In the genomic region with DNA sequence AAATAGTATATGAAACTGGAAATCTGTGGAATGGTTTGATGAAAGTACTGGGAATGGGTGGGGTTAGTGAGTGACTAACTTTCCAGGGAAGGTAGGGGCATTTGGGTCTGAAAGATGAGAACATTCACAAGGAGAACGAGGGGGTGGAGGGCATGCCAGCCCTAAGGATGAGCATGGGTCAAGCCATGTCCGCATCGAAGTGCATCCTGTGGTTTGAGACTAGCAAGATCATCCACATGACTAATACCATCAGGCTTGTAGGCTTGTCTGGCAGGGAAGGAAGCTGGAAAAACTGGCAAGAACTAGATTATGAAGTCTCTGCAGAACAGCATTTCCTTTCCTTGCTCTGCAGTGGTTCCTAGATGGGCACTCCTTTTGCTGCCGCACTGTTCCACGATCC, we compare ENCODE assay signal across 16 cellular contexts.
DNase-seq lines count a peak whose midpoint lies in the region; ATAC-seq, FAIRE-seq and TF ChIP-seq lines count a peak whose summit lies in the region.
"Had no signal": no experiment of that assay in that cellular context is flagged by ENCODE, and none has a peak within 500 bp of the region (broad histone marks: within the 10 kb centered on the region; RNA-seq: fewer than 3 reads in every experiment).

No MANE protein-coding gene starts in this region.

- intact Hi-C loops in MCF 10A (cut with micrococcal nuclease) (loop anchor here (1.0 kb wide), 2 partner anchors 94 to 358 kb away; no protein-coding TSS in a partner anchor), breast epithelium (cut with DNase I; ENCODE audit: low total_unique reads) (no loop called here)
- intact Hi-C loops in CD4-positive, alpha-beta T cell (cut with DNase I, micrococcal nuclease): loop anchor here in 1 of 2 experiments (10.0 kb wide), 1 partner anchor 112 kb away; no protein-coding TSS in a partner anchor

- no peak overlapping the region for H3K9ac ChIP-seq in astrocyte (ENCODE audit: low read length)
- H3K9ac ChIP-seq: neural progenitor cell had no signal

- TF ChIP-seq POLR2A in breast epithelium (IDR thresholded peaks at IDR 0.05): no peak

- FAIRE-seq in astrocyte (lab: Jason Lieb, UNC): peak; percentile 100
- FAIRE-seq: HepG2 had no signal

- H3K9me3 ChIP-seq in breast epithelium: no peaks in the 10 kb centered on the region
- no peaks in the 10 kb centered on the region for H3K9me3 ChIP-seq in astrocyte (ENCODE audit: insufficient read depth, low read depth, low read length)
- H3K9me3 ChIP-seq in CD4-positive, alpha-beta T cell (ENCODE audit: control insufficient read depth, low read length): no peaks in the 10 kb centered on the region
- H3K9me3 ChIP-seq: stomach had no signal

- CTCF ChIA-PET in MCF 10A (lab: Yijun Ruan, JAX): interaction anchor here (0.5 to 2.9 kb wide), 11 partner anchors 17 to 806 kb away, joined by 3 to 15 read pairs (median 4); partner anchors contain the start of gene ROR1
- CTCF ChIA-PET in CD4-positive, alpha-beta T cell (lab: Charles Lee): no interaction called here

- H3K9me3 Mint-ChIP-seq in MCF 10A (ENCODE audit: unreplicated experiment) (no peaks in the 10 kb centered on the region), astrocyte (ENCODE audit: unreplicated experiment) (no peaks in the 10 kb centered on the region)
- H3K9me3 Mint-ChIP-seq in CD4-positive, alpha-beta T cell: no peaks in the 10 kb centered on the region
- H3K9me3 Mint-ChIP-seq in activated naive CD8-positive, alpha-beta T cell treated with anti-CD3 and anti-CD28 coated beads, Interleukin-2, amount 50 U/mL, for 24 hours: no peaks in the 10 kb centered on the region
- H3K9me3 Mint-ChIP-seq: neural progenitor cell had no signal

- no peak for ATAC-seq in CD4-positive, alpha-beta T cell (ENCODE audit: poor library complexity)
- no peak for ATAC-seq in activated naive CD8-positive, alpha-beta T cell treated with anti-CD3 and anti-CD28 coated beads, Interleukin-2, amount 50 U/mL, for 24 hours
- ATAC-seq: HepG2, Panc1 had no signal

- no peaks in the 10 kb centered on the region for H3K79me2 ChIP-seq in astrocyte (ENCODE audit: insufficient read depth, low read length)

- TF ChIP-seq CTCF in MCF 10A (IDR thresholded peaks at IDR 0.05; ENCODE audit: unreplicated experiment) (no peak), breast epithelium (IDR thresholded peaks at IDR 0.05) (no peak), astrocyte (IDR thresholded peaks at IDR 0.05; ENCODE audit: insufficient read depth, low read depth, low read length) (no peak)
- TF ChIP-seq CTCF in CD4-positive, alpha-beta T cell (IDR thresholded peaks at IDR 0.05): no peak

- peaks cover 4% of the 10 kb centered on the region for H3K36me3 Mint-ChIP-seq in MCF 10A (ENCODE audit: insufficient read depth, unreplicated experiment)
- peaks cover 2% of the 10 kb centered on the region for H3K36me3 Mint-ChIP-seq in astrocyte (ENCODE audit: low read depth, unreplicated experiment)
- no peaks in the 10 kb centered on the region for H3K36me3 Mint-ChIP-seq in CD4-positive, alpha-beta T cell (ENCODE audit: low read depth)
- no peaks in the 10 kb centered on the region for H3K36me3 Mint-ChIP-seq in activated naive CD8-positive, alpha-beta T cell treated with anti-CD3 and anti-CD28 coated beads, Interleukin-2, amount 50 U/mL, for 24 hours (ENCODE audit: low read depth)

- no peak overlapping the region for H3K4me3 Mint-ChIP-seq in MCF 10A (ENCODE audit: unreplicated experiment)
- peak overlapping the region; percentile 12 for H3K4me3 Mint-ChIP-seq in astrocyte (ENCODE audit: unreplicated experiment)
- no peak overlapping the region for H3K4me3 Mint-ChIP-seq in CD4-positive, alpha-beta T cell
- no peak overlapping the region for H3K4me3 Mint-ChIP-seq in activated naive CD8-positive, alpha-beta T cell treated with anti-CD3 and anti-CD28 coated beads, Interleukin-2, amount 50 U/mL, for 24 hours
- H3K4me3 Mint-ChIP-seq: neural progenitor cell had no signal

- no peaks in the 10 kb centered on the region for H3K27me3 ChIP-seq in breast epithelium
- H3K27me3 ChIP-seq in astrocyte (ENCODE audit: insufficient read depth, low read length): no peaks in the 10 kb centered on the region
- H3K27me3 ChIP-seq in CD4-positive, alpha-beta T cell (ENCODE audit: control insufficient read depth, insufficient read depth, low read length): no peaks in the 10 kb centered on the region
- H3K27me3 ChIP-seq: neural progenitor cell, stomach had no signal

- DNase-seq in MCF 10A (ENCODE audit: unreplicated experiment) (peak; percentile 96), breast epithelium (ENCODE audit: low spot score in 2 of 2) (no peak), astrocyte (ENCODE audit: low read depth) (peak; percentile 90), glomerular visceral epithelial cell (ENCODE audit: extremely low spot score) (peak; percentile 98), globus pallidus (ENCODE audit: low spot score) (no peak), NCI-H774 (lab: John Stamatoyannopoulos, UW) (no peak)
- no peak for DNase-seq in CD4-positive, alpha-beta T cell
- no peak for DNase-seq in activated naive CD8-positive, alpha-beta T cell treated with anti-CD3 and anti-CD28 coated beads, Interleukin-2, amount 50 U/mL, for 24 hours
- DNase-seq: activated CD4-positive, CD25-positive, alpha-beta regulatory T cell treated with anti-CD3 and anti-CD28 coated beads, Interleukin-2, amount 50 U/mL, for 72 hours; cortex of kidney; stimulated activated CD4-positive, alpha-beta T cell treated with anti-CD3 and anti-CD28 coated beads, Interleukin-1b, Interleukin-23, amount 100 ng/mL, for 48 hours; stomach had no signal

- peaks cover 0 to 3% of the 10 kb centered on the region in 2 donors for H3K4me1 ChIP-seq in breast epithelium
- peaks cover 27% of the 10 kb centered on the region for H3K4me1 ChIP-seq in astrocyte (ENCODE audit: insufficient read depth, low read length)

- BruUV-seq in MCF 10A (replicated peaks; lab: Mats Ljungman, UMichigan): no TSS peak

- peak overlapping the region; percentile 8 for H3K27ac Mint-ChIP-seq in MCF 10A (ENCODE audit: low read depth, unreplicated experiment)
- peak overlapping the region; percentile 67 for H3K27ac Mint-ChIP-seq in astrocyte (ENCODE audit: unreplicated experiment)
- H3K27ac Mint-ChIP-seq in CD4-positive, alpha-beta T cell: no peak overlapping the region
- H3K27ac Mint-ChIP-seq in activated naive CD8-positive, alpha-beta T cell treated with anti-CD3 and anti-CD28 coated beads, Interleukin-2, amount 50 U/mL, for 24 hours: no peak overlapping the region
- H3K27ac Mint-ChIP-seq: neural progenitor cell had no signal

- peak overlapping the region; percentile 42 for H3K4me2 ChIP-seq in astrocyte (ENCODE audit: low read length)
- H3K4me2 ChIP-seq: neural progenitor cell had no signal

- POLR2A ChIA-PET in MCF 10A (lab: Yijun Ruan, JAX): interaction anchor here (0.8 to 2.6 kb wide), 9 partner anchors 13 to 360 kb away, joined by 3 to 22 read pairs (median 5); partner anchors contain the start of gene ROR1
- POLR2A ChIA-PET in CD4-positive, alpha-beta T cell (lab: Charles Lee): no interaction called here

- H3K36me3 ChIP-seq in breast epithelium (no peaks in the 10 kb centered on the region), astrocyte (ENCODE audit: insufficient read depth, low read length) (no peaks in the 10 kb centered on the region)
- H3K36me3 ChIP-seq: neural progenitor cell had no signal

- H4K20me1 ChIP-seq in astrocyte (ENCODE audit: insufficient read depth, low read length): no peaks in the 10 kb centered on the region

- H3K27ac ChIP-seq in breast epithelium (no peak overlapping the region), astrocyte (ENCODE audit: low read depth, low read length) (peak overlapping the region; percentile 33)
- H3K27ac ChIP-seq in CD4-positive, alpha-beta T cell (ENCODE audit: low read depth, low read length): no peak overlapping the region
- H3K27ac ChIP-seq: 22Rv1, neural progenitor cell, stomach had no signal

- no peak overlapping the region for H2AFZ ChIP-seq in astrocyte (ENCODE audit: low read depth, low read length)
- H2AFZ ChIP-seq: neural progenitor cell had no signal

- H3K4me3 ChIP-seq in breast epithelium (no peak overlapping the region), astrocyte (ENCODE audit: insufficient read depth, low read depth, low read length) (no peak overlapping the region)
- H3K4me3 ChIP-seq: neural progenitor cell, stomach had no signal

- peaks cover 27% of the 10 kb centered on the region for H3K4me1 Mint-ChIP-seq in MCF 10A (ENCODE audit: insufficient read depth, unreplicated experiment)
- H3K4me1 Mint-ChIP-seq in astrocyte (ENCODE audit: low read depth, unreplicated experiment): peaks cover 43% of the 10 kb centered on the region
- no peaks in the 10 kb centered on the region for H3K4me1 Mint-ChIP-seq in CD4-positive, alpha-beta T cell (ENCODE audit: low read depth)
- no peaks in the 10 kb centered on the region for H3K4me1 Mint-ChIP-seq in activated naive CD8-positive, alpha-beta T cell treated with anti-CD3 and anti-CD28 coated beads, Interleukin-2, amount 50 U/mL, for 24 hours

- H3K27me3 Mint-ChIP-seq in MCF 10A (ENCODE audit: insufficient read depth, unreplicated experiment) (no peaks in the 10 kb centered on the region), astrocyte (ENCODE audit: low read depth, unreplicated experiment) (no peaks in the 10 kb centered on the region)
- no peaks in the 10 kb centered on the region for H3K27me3 Mint-ChIP-seq in CD4-positive, alpha-beta T cell
- peaks cover 2% of the 10 kb centered on the region for H3K27me3 Mint-ChIP-seq in activated naive CD8-positive, alpha-beta T cell treated with anti-CD3 and anti-CD28 coated beads, Interleukin-2, amount 50 U/mL, for 24 hours

Comparison
In these comparisons a context has a peak if more than half of its experiments do, and no peak if none do; other contexts are left out.
1. DNase-seq: peak in MCF 10A (single experiment), astrocyte (single experiment) and glomerular visceral epithelial cell (single experiment); none in breast epithelium (0 of 2), CD4-positive, alpha-beta T cell (0 of 10), globus pallidus (single experiment), NCI-H774 (single experiment) and activated naive CD8-positive, alpha-beta T cell treated with anti-CD3 and anti-CD28 coated beads, Interleukin-2, amount 50 U/mL, for 24 hours (single experiment).
2. H3K27ac Mint-ChIP-seq: peak in MCF 10A (single experiment) and astrocyte (single experiment); none in CD4-positive, alpha-beta T cell (single experiment) and activated naive CD8-positive, alpha-beta T cell treated with anti-CD3 and anti-CD28 coated beads, Interleukin-2, amount 50 U/mL, for 24 hours (single experiment).